ENCODE assay signal across 20 cellular contexts in the genomic region with DNA sequence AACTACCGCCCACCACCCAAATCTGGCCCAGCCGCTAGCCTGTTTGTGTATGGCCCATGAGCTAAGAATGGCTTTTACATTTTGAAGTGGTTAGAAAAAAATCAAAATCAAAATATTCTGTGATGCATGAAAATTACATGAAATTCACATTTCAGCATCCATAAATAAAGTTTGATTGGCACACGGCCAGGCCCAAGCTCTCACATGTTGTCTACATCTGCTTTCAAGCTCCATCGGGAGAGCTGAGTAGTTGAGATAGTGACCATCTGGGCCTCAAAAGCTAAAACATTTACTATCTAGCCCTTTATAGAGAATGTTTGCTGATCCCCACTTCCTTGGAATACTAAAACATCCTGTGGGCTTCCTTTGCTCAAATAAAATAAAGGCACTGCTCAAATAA. TPM values are rescaled to one million over a fixed set of nuclear protein-coding genes. Genes with fewer than 3 reads are reported as not detected.
"Had no signal": no experiment of that assay in that cellular context is flagged by ENCODE, and none has a peak within 500 bp of the region (broad histone marks: within the 10 kb centered on the region; RNA-seq: fewer than 3 reads in every experiment).

No MANE protein-coding gene starts in this region.

- H3K4me3 Mint-ChIP-seq: activated naive CD8-positive, alpha-beta T cell treated with anti-CD3 and anti-CD28 coated beads for 36 hours; endodermal cell; nephron had no signal

- H3K9me3 Mint-ChIP-seq: endodermal cell, nephron had no signal

- H3K4me3 ChIP-seq: body of pancreas, thyroid gland had no signal

- DNase-seq: activated CD4-positive, alpha-beta T cell treated with anti-CD3 and anti-CD28 coated beads, Interleukin-2, amount 50 U/mL, for 4 hours; activated naive CD4-positive, alpha-beta T cell; activated naive CD8-positive, alpha-beta T cell treated with anti-CD3 and anti-CD28 coated beads for 36 hours; central memory CD4-positive, alpha-beta T cell; endodermal cell; head of caudate nucleus; stimulated activated CD4-positive, alpha-beta T cell treated with anti-CD3 and anti-CD28 coated beads, Interleukin-12 subunit alpha, Interleukin-12 subunit beta, amount 100 ng/mL, for 4 hours; stimulated activated CD4-positive, alpha-beta T cell treated with anti-CD3 and anti-CD28 coated beads, Interleukin-1b, Interleukin-23, amount 100 ng/mL, for 48 hours; stimulated activated CD8-positive, alpha-beta memory T cell treated with anti-CD3 and anti-CD28 coated beads, Interleukin-4, amount 100 ng/mL, for 48 hours; stimulated activated naive CD4-positive, alpha-beta T cell; thyroid gland had no signal

- H3K9me3 ChIP-seq: body of pancreas, thyroid gland had no signal

- H3K27ac ChIP-seq: body of pancreas, epithelial cell of prostate, thyroid gland had no signal

- H3K27me3 Mint-ChIP-seq: activated naive CD8-positive, alpha-beta T cell treated with anti-CD3 and anti-CD28 coated beads for 36 hours had no signal

- H3K27me3 ChIP-seq: body of pancreas, thyroid gland had no signal

- H3K36me3 ChIP-seq: thyroid gland had no signal

- ATAC-seq: body of pancreas had no signal

- H3K27ac Mint-ChIP-seq: activated naive CD8-positive, alpha-beta T cell treated with anti-CD3 and anti-CD28 coated beads for 36 hours; endodermal cell; nephron had no signal

RNA-seq across cellular contexts. Expression of a gene that starts 39.7 kb away (rescaled TPM):
- total RNA-seq: activated naive CD8-positive, alpha-beta T cell treated with anti-CD3 and anti-CD28 coated beads for 36 hours; body of pancreas; endodermal cell; frontal cortex; kidney epithelial cell; liver; posterior vena cava; T-helper 2 cell treated with Interferon-gamma antibody and Interleukin-4, amounts not matched to agents 100 ng/mL and 5 ng/mL, for 36 hours; urinary bladder had no signal
